1 cellular context compared by ENCODE assay signal in the genomic region with DNA sequence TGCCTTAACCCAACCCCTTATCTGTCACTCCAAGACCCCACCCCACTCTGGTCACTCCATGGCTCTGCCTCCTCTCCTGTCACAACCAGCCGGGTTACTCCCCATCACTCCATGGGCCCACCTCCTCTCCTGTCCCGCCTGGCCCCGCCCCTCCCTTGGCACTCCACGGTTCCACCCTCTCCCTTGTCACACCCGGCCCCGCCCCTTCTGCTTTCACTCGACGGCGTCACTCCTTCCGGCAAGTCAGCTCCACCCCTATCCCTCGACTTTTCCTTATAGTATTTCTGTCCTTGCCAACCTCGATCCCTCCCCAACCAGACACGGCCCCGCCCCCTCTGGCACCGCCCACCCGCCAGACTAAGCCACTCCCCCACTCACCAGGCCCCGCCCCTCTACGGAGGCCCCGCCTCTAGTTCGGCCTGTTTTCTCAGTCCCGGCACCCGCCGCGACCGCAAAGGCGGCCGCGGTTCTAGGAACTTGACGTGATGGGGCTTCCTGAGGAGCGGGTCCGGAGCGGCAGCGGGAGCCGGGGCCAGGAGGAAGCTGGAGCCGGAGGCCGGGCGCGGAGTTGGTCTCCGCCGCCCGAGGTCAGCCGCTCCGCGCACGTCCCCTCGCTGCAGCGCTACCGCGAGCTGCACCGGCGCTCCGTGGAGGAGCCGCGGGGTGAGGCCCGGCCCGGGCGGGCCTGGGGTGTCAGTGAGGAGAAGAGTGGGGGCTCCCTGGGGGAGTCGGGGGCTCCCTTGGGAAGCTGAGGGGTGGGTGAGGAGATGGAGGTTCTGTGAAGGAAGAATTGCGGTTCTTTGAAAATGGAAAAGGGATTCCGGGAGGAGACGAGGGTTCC.
TF ChIP-seq lines count a peak whose summit lies in the region.

A gene with protein sequence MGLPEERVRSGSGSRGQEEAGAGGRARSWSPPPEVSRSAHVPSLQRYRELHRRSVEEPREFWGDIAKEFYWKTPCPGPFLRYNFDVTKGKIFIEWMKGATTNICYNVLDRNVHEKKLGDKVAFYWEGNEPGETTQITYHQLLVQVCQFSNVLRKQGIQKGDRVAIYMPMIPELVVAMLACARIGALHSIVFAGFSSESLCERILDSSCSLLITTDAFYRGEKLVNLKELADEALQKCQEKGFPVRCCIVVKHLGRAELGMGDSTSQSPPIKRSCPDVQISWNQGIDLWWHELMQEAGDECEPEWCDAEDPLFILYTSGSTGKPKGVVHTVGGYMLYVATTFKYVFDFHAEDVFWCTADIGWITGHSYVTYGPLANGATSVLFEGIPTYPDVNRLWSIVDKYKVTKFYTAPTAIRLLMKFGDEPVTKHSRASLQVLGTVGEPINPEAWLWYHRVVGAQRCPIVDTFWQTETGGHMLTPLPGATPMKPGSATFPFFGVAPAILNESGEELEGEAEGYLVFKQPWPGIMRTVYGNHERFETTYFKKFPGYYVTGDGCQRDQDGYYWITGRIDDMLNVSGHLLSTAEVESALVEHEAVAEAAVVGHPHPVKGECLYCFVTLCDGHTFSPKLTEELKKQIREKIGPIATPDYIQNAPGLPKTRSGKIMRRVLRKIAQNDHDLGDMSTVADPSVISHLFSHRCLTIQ (plus strand): TSS at position 452 of the 841 bp plus-strand sequence. CDS start 34 bp downstream, at position 486.

TF ChIP-seq in HepG2, 621 proteins besides CTCF, POLR2A, EP300 and RAD21 (continued from another document and continues in another):
- TF ChIP-seq, protein P1, sequence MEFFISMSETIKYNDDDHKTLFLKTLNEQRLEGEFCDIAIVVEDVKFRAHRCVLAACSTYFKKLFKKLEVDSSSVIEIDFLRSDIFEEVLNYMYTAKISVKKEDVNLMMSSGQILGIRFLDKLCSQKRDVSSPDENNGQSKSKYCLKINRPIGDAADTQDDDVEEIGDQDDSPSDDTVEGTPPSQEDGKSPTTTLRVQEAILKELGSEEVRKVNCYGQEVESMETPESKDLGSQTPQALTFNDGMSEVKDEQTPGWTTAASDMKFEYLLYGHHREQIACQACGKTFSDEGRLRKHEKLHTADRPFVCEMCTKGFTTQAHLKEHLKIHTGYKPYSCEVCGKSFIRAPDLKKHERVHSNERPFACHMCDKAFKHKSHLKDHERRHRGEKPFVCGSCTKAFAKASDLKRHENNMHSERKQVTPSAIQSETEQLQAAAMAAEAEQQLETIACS (CRISPR knock-in tag; IDR thresholded peaks at IDR 0.05): no peak
- TF ChIP-seq ZNF121 (CRISPR knock-in tag; IDR thresholded peaks at IDR 0.05) (no peak), ZFP36L1 (CRISPR knock-in tag; IDR thresholded peaks at IDR 0.05) (no peak), JUN (CRISPR knock-in tag; IDR thresholded peaks at IDR 0.05) (no peak), MIER2 (CRISPR knock-in tag; IDR thresholded peaks at IDR 0.05) (no peak), ARHGAP35 (CRISPR knock-in tag; IDR thresholded peaks at IDR 0.05; ENCODE audit: borderline replicate concordance) (0 out of 2 replicates have a peak, but pooled peaks have one; percentile 30), SALL1 (CRISPR knock-in tag; IDR thresholded peaks at IDR 0.05) (peak; percentile 53), AKAP8 (CRISPR knock-in tag; IDR thresholded peaks at IDR 0.05) (peak; percentile 42; the same call in 1 of the 2 replicates), CBX2 (IDR thresholded peaks at IDR 0.05; ENCODE audit: low read depth, low read length) (no peak), CBX2 (CRISPR knock-in tag; IDR thresholded peaks at IDR 0.05; ENCODE audit: low read depth) (no peak), ZFAT (CRISPR knock-in tag; conservative IDR thresholded peaks at IDR 0.05) (no peak), SUZ12 (IDR thresholded peaks at IDR 0.05; ENCODE audit: low read depth, low read length) (no peak), PRPF4 (IDR thresholded peaks at IDR 0.05; ENCODE audit: low read depth, low read length, poor library complexity, severe bottlenecking) (no peak), MTA1 (CRISPR knock-in tag; IDR thresholded peaks at IDR 0.05; ENCODE audit: borderline replicate concordance) (peak; percentile 16; the same call in 1 of the 2 replicates), KAT2B (IDR thresholded peaks at IDR 0.05; ENCODE audit: borderline replicate concordance, low read depth, low read length) (no peak), U2AF2 (IDR thresholded peaks at IDR 0.05; ENCODE audit: low read depth, low read length) (no peak), HOXA7 (CRISPR knock-in tag; IDR thresholded peaks at IDR 0.05) (no peak), ZNF451 (CRISPR knock-in tag; IDR thresholded peaks at IDR 0.05) (peak; percentile 36), AGO1 (IDR thresholded peaks at IDR 0.05; ENCODE audit: low read depth, low read length, poor library complexity, severe bottlenecking) (peak; percentile 44), GLI4 (CRISPR knock-in tag; IDR thresholded peaks at IDR 0.05; ENCODE audit: borderline replicate concordance) (0 out of 2 replicates have a peak, but pooled peaks have one; percentile 63), ESRRA (CRISPR knock-in tag; IDR thresholded peaks at IDR 0.05; ENCODE audit: low read depth) (no peak), RARA (CRISPR knock-in tag; IDR thresholded peaks at IDR 0.05) (no peak; the same call in 1 of the 2 replicates), KDM2A (CRISPR knock-in tag; IDR thresholded peaks at IDR 0.05; ENCODE audit: borderline replicate concordance, low read depth) (peak; percentile 60), ZNF878 (CRISPR knock-in tag; IDR thresholded peaks at IDR 0.05) (no peak; the same call in 1 of the 2 replicates), ELF3 (CRISPR knock-in tag; IDR thresholded peaks at IDR 0.05) (peak; percentile 31; the same call in 1 of the 2 replicates), MAF1 (CRISPR knock-in tag; IDR thresholded peaks at IDR 0.05; ENCODE audit: borderline replicate concordance) (peak; percentile 67; the same call in 1 of the 2 replicates), NRL (CRISPR knock-in tag; IDR thresholded peaks at IDR 0.05; ENCODE audit: borderline replicate concordance) (no peak), ATAD3A (CRISPR knock-in tag; IDR thresholded peaks at IDR 0.05) (no peak), ZNF790 (CRISPR knock-in tag; IDR thresholded peaks at IDR 0.05; ENCODE audit: borderline replicate concordance) (peak; percentile 91)
- TF ChIP-seq, protein P2, sequence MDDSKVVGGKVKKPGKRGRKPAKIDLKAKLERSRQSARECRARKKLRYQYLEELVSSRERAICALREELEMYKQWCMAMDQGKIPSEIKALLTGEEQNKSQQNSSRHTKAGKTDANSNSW (CRISPR knock-in tag; IDR thresholded peaks at IDR 0.05; ENCODE audit: borderline replicate concordance): no peak
- TF ChIP-seq, protein P3, sequence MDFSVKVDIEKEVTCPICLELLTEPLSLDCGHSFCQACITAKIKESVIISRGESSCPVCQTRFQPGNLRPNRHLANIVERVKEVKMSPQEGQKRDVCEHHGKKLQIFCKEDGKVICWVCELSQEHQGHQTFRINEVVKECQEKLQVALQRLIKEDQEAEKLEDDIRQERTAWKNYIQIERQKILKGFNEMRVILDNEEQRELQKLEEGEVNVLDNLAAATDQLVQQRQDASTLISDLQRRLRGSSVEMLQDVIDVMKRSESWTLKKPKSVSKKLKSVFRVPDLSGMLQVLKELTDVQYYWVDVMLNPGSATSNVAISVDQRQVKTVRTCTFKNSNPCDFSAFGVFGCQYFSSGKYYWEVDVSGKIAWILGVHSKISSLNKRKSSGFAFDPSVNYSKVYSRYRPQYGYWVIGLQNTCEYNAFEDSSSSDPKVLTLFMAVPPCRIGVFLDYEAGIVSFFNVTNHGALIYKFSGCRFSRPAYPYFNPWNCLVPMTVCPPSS (IDR thresholded peaks at IDR 0.05): no peak
- TF ChIP-seq, protein P4, sequence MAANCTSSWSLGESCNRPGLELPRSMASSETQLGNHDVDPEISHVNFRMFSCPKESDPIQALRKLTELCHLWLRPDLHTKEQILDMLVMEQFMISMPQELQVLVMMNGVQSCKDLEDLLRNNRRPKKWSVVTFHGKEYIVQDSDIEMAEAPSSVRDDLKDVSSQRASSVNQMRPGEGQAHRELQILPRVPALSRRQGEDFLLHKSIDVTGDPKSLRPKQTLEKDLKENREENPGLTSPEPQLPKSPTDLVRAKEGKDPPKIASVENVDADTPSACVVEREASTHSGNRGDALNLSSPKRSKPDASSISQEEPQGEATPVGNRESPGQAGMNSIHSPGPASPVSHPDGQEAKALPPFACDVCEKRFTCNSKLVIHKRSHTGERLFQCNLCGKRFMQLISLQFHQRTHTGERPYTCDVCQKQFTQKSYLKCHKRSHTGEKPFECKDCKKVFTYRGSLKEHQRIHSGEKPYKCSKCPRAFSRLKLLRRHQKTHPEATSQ (CRISPR knock-in tag; IDR thresholded peaks at IDR 0.05; ENCODE audit: borderline replicate concordance): no peak; the same call in 1 of the 2 replicates
- TF ChIP-seq, protein P5, sequence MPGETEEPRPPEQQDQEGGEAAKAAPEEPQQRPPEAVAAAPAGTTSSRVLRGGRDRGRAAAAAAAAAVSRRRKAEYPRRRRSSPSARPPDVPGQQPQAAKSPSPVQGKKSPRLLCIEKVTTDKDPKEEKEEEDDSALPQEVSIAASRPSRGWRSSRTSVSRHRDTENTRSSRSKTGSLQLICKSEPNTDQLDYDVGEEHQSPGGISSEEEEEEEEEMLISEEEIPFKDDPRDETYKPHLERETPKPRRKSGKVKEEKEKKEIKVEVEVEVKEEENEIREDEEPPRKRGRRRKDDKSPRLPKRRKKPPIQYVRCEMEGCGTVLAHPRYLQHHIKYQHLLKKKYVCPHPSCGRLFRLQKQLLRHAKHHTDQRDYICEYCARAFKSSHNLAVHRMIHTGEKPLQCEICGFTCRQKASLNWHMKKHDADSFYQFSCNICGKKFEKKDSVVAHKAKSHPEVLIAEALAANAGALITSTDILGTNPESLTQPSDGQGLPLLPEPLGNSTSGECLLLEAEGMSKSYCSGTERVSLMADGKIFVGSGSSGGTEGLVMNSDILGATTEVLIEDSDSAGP (CRISPR knock-in tag; IDR thresholded peaks at IDR 0.05; ENCODE audit: borderline replicate concordance): peak; percentile 89; the same call in 1 of the 2 replicates
- TF ChIP-seq, protein P6, sequence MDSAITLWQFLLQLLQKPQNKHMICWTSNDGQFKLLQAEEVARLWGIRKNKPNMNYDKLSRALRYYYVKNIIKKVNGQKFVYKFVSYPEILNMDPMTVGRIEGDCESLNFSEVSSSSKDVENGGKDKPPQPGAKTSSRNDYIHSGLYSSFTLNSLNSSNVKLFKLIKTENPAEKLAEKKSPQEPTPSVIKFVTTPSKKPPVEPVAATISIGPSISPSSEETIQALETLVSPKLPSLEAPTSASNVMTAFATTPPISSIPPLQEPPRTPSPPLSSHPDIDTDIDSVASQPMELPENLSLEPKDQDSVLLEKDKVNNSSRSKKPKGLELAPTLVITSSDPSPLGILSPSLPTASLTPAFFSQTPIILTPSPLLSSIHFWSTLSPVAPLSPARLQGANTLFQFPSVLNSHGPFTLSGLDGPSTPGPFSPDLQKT (CRISPR knock-in tag; IDR thresholded peaks at IDR 0.05; ENCODE audit: borderline replicate concordance): no peak
- TF ChIP-seq, protein P7, sequence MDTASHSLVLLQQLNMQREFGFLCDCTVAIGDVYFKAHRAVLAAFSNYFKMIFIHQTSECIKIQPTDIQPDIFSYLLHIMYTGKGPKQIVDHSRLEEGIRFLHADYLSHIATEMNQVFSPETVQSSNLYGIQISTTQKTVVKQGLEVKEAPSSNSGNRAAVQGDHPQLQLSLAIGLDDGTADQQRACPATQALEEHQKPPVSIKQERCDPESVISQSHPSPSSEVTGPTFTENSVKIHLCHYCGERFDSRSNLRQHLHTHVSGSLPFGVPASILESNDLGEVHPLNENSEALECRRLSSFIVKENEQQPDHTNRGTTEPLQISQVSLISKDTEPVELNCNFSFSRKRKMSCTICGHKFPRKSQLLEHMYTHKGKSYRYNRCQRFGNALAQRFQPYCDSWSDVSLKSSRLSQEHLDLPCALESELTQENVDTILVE (CRISPR knock-in tag; IDR thresholded peaks at IDR 0.05): peak; percentile 29; the same call in 1 of the 2 replicates
- TF ChIP-seq, protein P8, sequence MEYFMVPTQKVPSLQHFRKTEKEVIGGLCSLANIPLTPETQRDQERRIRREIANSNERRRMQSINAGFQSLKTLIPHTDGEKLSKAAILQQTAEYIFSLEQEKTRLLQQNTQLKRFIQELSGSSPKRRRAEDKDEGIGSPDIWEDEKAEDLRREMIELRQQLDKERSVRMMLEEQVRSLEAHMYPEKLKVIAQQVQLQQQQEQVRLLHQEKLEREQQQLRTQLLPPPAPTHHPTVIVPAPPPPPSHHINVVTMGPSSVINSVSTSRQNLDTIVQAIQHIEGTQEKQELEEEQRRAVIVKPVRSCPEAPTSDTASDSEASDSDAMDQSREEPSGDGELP (IDR thresholded peaks at IDR 0.05; ENCODE audit: borderline replicate concordance, low read depth): no peak
- TF ChIP-seq, protein P9, sequence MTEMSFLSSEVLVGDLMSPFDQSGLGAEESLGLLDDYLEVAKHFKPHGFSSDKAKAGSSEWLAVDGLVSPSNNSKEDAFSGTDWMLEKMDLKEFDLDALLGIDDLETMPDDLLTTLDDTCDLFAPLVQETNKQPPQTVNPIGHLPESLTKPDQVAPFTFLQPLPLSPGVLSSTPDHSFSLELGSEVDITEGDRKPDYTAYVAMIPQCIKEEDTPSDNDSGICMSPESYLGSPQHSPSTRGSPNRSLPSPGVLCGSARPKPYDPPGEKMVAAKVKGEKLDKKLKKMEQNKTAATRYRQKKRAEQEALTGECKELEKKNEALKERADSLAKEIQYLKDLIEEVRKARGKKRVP (CRISPR knock-in tag; IDR thresholded peaks at IDR 0.05): no peak
- TF ChIP-seq, protein P10, sequence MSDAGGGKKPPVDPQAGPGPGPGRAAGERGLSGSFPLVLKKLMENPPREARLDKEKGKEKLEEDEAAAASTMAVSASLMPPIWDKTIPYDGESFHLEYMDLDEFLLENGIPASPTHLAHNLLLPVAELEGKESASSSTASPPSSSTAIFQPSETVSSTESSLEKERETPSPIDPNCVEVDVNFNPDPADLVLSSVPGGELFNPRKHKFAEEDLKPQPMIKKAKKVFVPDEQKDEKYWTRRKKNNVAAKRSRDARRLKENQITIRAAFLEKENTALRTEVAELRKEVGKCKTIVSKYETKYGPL (CRISPR knock-in tag; IDR thresholded peaks at IDR 0.05): peak; percentile 64; the same call in 1 of the 2 replicates
- TF ChIP-seq, protein P11, sequence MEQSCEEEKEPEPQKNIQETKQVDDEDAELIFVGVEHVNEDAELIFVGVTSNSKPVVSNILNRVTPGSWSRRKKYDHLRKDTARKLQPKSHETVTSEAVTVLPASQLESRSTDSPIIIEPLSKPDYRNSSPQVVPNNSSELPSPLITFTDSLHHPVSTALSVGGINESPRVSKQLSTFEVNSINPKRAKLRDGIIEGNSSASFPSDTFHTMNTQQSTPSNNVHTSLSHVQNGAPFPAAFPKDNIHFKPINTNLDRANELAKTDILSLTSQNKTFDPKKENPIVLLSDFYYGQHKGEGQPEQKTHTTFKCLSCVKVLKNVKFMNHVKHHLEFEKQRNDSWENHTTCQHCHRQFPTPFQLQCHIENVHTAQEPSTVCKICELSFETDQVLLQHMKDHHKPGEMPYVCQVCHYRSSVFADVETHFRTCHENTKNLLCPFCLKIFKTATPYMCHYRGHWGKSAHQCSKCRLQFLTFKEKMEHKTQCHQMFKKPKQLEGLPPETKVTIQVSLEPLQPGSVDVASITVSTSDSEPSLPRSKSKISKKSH (CRISPR knock-in tag; IDR thresholded peaks at IDR 0.05; ENCODE audit: borderline replicate concordance): peak; percentile 37; the same call in 1 of the 2 replicates
- TF ChIP-seq, protein P12, sequence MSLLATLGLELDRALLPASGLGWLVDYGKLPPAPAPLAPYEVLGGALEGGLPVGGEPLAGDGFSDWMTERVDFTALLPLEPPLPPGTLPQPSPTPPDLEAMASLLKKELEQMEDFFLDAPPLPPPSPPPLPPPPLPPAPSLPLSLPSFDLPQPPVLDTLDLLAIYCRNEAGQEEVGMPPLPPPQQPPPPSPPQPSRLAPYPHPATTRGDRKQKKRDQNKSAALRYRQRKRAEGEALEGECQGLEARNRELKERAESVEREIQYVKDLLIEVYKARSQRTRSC (CRISPR knock-in tag; IDR thresholded peaks at IDR 0.05; ENCODE audit: low read depth): no peak
